ENCODE assay signal across 9 cellular contexts in genomic region chr4:40316333-40316781, GRCh38. TPM values are rescaled to one million over a fixed set of nuclear protein-coding genes. Genes with fewer than 3 reads are reported as not detected.
DNase-seq lines count a peak whose midpoint lies in the region; ATAC-seq and TF ChIP-seq lines count a peak whose summit lies in the region.
"Had no signal": no experiment of that assay in that cellular context is flagged by ENCODE, and none has a peak within 500 bp of the region (broad histone marks: within the 10 kb centered on the region; RNA-seq: fewer than 3 reads in every experiment).

No MANE protein-coding gene starts in this region.

- H3K36me3 Mint-ChIP-seq in central memory CD8-positive, alpha-beta T cell (ENCODE audit: insufficient read depth), result peaks cover 4% of the 10 kb centered on the region
- H3K36me3 Mint-ChIP-seq in naive thymus-derived CD4-positive, alpha-beta T cell, result no peaks in the 10 kb centered on the region

- no peaks in the 10 kb centered on the region for H3K9me2 ChIP-seq in OCI-LY1 (ENCODE audit: low read depth, low read length)

- H2AFZ ChIP-seq in OCI-LY1 (ENCODE audit: low read length), result no peak overlapping the region; the same call in 1 of the 2 replicates

- peak overlapping the region; percentile 62 for H3K9ac ChIP-seq in OCI-LY1 (ENCODE audit: low read length)

- DNase-seq in left ventricle myocardium inferior (no peak), Right ventricle myocardium inferior (ENCODE audit: missing footprints) (no peak), NCI-H748 treated with DMSO at 0.1 percent for 48 hours (lab: John Stamatoyannopoulos, UW) (no peak), NCI-H345 (lab: John Stamatoyannopoulos, UW) (no peak), COR-L47 (lab: John Stamatoyannopoulos, UW) (no peak)
- peak in 1 of 2 donors; percentile 37 for DNase-seq in central memory CD8-positive, alpha-beta T cell (ENCODE audit: low spot score in 2 of 2)
- DNase-seq in naive thymus-derived CD4-positive, alpha-beta T cell, result peak in 7 of 9 donors; percentile 24 to 91 (median 66)

- H3K27ac ChIP-seq in left ventricle myocardium inferior (replicated peaks) (no peak overlapping the region), OCI-LY1 (ENCODE audit: low read depth, low read length, poor library complexity, severe bottlenecking) (peak overlapping the region; percentile 87)
- peak overlapping the region; percentile 92 for H3K27ac ChIP-seq in naive thymus-derived CD4-positive, alpha-beta T cell (ENCODE audit: low read depth, low read length)

- H3K9me3 ChIP-seq in left ventricle myocardium inferior (replicated peaks), result no peaks in the 10 kb centered on the region
- no peaks in the 10 kb centered on the region for H3K9me3 ChIP-seq in OCI-LY1 (ENCODE audit: low read length)
- H3K9me3 ChIP-seq in naive thymus-derived CD4-positive, alpha-beta T cell (ENCODE audit: control insufficient read depth in 2 of 3, low read length in 3 of 3), result no peaks in the 10 kb centered on the region

- peak overlapping the region; percentile 77 for H3K4me3 Mint-ChIP-seq in central memory CD8-positive, alpha-beta T cell
- peak overlapping the region; percentile 79 to 93 (median 86) for H3K4me3 Mint-ChIP-seq in naive thymus-derived CD4-positive, alpha-beta T cell

- peak overlapping the region; percentile 98 for H3K27ac Mint-ChIP-seq in central memory CD8-positive, alpha-beta T cell (ENCODE audit: low read depth)
- peak overlapping the region; percentile 90 to 99 (median 99) for H3K27ac Mint-ChIP-seq in naive thymus-derived CD4-positive, alpha-beta T cell

- H3F3A ChIP-seq in OCI-LY1 (ENCODE audit: insufficient read depth, low read length), result no peaks in the 10 kb centered on the region

- peaks cover 23% of the 10 kb centered on the region for H3K4me1 Mint-ChIP-seq in central memory CD8-positive, alpha-beta T cell
- peaks cover 19 to 71% (median 61%) of the 10 kb centered on the region in 7 donors for H3K4me1 Mint-ChIP-seq in naive thymus-derived CD4-positive, alpha-beta T cell

- POLR2A ChIA-PET in naive thymus-derived CD4-positive, alpha-beta T cell (lab: Charles Lee), result interaction anchor here (0.6 to 16.3 kb wide), 18 partner anchors 9 to 1134 kb away, joined by 3 to 206 read pairs (median 7); partner anchors contain the start of genes RHOH and WDR19

- H3K9me3 Mint-ChIP-seq in central memory CD8-positive, alpha-beta T cell, result no peaks in the 10 kb centered on the region
- no peaks in the 10 kb centered on the region for H3K9me3 Mint-ChIP-seq in naive thymus-derived CD4-positive, alpha-beta T cell

- intact Hi-C loops in left ventricle myocardium inferior (cut with micrococcal nuclease) (no loop called here), Right ventricle myocardium inferior (cut with DNase I) (no loop called here)
- intact Hi-C loops in naive thymus-derived CD4-positive, alpha-beta T cell (cut with micrococcal nuclease), result loop anchor here (1.0 to 10.0 kb wide), 12 partner anchors 8 to 962 kb away; partner anchors contain the start of genes N4BP2 (in 1 of the 2), PDS5A (in 1 of the 2) and UBE2K (in 1 of the 2)

- H3K27me3 ChIP-seq in left ventricle myocardium inferior (ENCODE audit: low read depth) (peaks cover 11% of the 10 kb centered on the region), OCI-LY1 (ENCODE audit: insufficient read depth, low read length) (no peaks in the 10 kb centered on the region)
- H3K27me3 ChIP-seq in naive thymus-derived CD4-positive, alpha-beta T cell (ENCODE audit: control insufficient read depth in 2 of 2, insufficient read depth in 2 of 2, low read length in 2 of 2), result no peaks in the 10 kb centered on the region

- CTCF ChIA-PET in naive thymus-derived CD4-positive, alpha-beta T cell (lab: Charles Lee), result interaction anchor here (0.7 to 2.4 kb wide), 25 partner anchors 9 to 338 kb away, joined by 3 to 27 read pairs (median 4); partner anchors contain the start of gene RHOH

- TF ChIP-seq CTCF in left ventricle myocardium inferior (IDR thresholded peaks at IDR 0.05; ENCODE audit: borderline replicate concordance) (no peak), OCI-LY1 (IDR thresholded peaks at IDR 0.05; ENCODE audit: low read length) (no peak)

- H3K4me1 ChIP-seq in left ventricle myocardium inferior (peaks cover 16% of the 10 kb centered on the region), OCI-LY1 (ENCODE audit: insufficient read depth, low read length, severe bottlenecking) (peaks cover 57% of the 10 kb centered on the region)
- H3K4me1 ChIP-seq in naive thymus-derived CD4-positive, alpha-beta T cell (ENCODE audit: control insufficient read depth in 2 of 2, insufficient read depth in 2 of 2, low read length in 2 of 2), result peaks cover 7 to 25% of the 10 kb centered on the region in 2 donors

- no peaks in the 10 kb centered on the region for H3K79me2 ChIP-seq in OCI-LY1 (ENCODE audit: insufficient read depth, low read length)

- H3K27me3 Mint-ChIP-seq in central memory CD8-positive, alpha-beta T cell, result no peaks in the 10 kb centered on the region
- H3K27me3 Mint-ChIP-seq in naive thymus-derived CD4-positive, alpha-beta T cell, result no peaks in the 10 kb centered on the region

- no peaks in the 10 kb centered on the region for H4K20me1 ChIP-seq in OCI-LY1 (ENCODE audit: insufficient read depth, low read length)

- no peak for ATAC-seq in Right ventricle myocardium inferior
- peak; percentile 59 for ATAC-seq in central memory CD8-positive, alpha-beta T cell (replicated peaks; ENCODE audit: extremely low read depth, poor library complexity, severe bottlenecking)
- ATAC-seq in naive thymus-derived CD4-positive, alpha-beta T cell, result peak; percentile 72

- peak overlapping the region; percentile 74 for H3K4me2 ChIP-seq in OCI-LY1 (ENCODE audit: low read length)

- no peaks in the 10 kb centered on the region for H3K36me3 ChIP-seq in left ventricle myocardium inferior
- H3K36me3 ChIP-seq in OCI-LY1 (ENCODE audit: insufficient read depth, low read length), result no peaks in the 10 kb centered on the region
- no peaks in the 10 kb centered on the region for H3K36me3 ChIP-seq in naive thymus-derived CD4-positive, alpha-beta T cell (ENCODE audit: control insufficient read depth in 2 of 3, insufficient read depth in 3 of 3, low read length in 3 of 3)

- H3K4me3 ChIP-seq in left ventricle myocardium inferior (peak overlapping the region; percentile 53), OCI-LY1 (ENCODE audit: low read depth, low read length, poor library complexity, severe bottlenecking) (peak overlapping the region; percentile 46)
- peak overlapping the region; percentile 75 for H3K4me3 ChIP-seq in naive thymus-derived CD4-positive, alpha-beta T cell (ENCODE audit: low read length)

RNA-seq across cellular contexts. Expression of gene CHRNA9, which starts 18.8 kb away (rescaled TPM):
- total RNA-seq in left ventricle myocardium inferior (not detected), Right ventricle myocardium inferior (not detected)
- under 1 TPM in 3 of 5 experiments, not detected in 2; 0.30 to 0.46 (median 0.32) TPM for total RNA-seq in naive thymus-derived CD4-positive, alpha-beta T cell
- 1 to 10 TPM in 1 of 2 donors, not detected in 1; 1.1 TPM for polyA plus RNA-seq in naive thymus-derived CD4-positive, alpha-beta T cell
- total RNA-seq: liver had no signal
- polyA plus RNA-seq: liver had no signal

Comparison
In these comparisons a context has a peak if more than half of its experiments do, and no peak if none do; other contexts are left out.
1. DNase-seq: peak in naive thymus-derived CD4-positive, alpha-beta T cell (7 of 9); none in left ventricle myocardium inferior (single experiment), Right ventricle myocardium inferior (single experiment), NCI-H748 treated with DMSO at 0.1 percent for 48 hours (single experiment), NCI-H345 (single experiment) and COR-L47 (single experiment).
2. intact Hi-C loops: an anchor here in naive thymus-derived CD4-positive, alpha-beta T cell (1.0 to 10.0 kb wide); none called in left ventricle myocardium inferior and Right ventricle myocardium inferior.
3. Peak in every context shown above with its lines, with median percentiles within 50 percentile points of each other: H3K4me3 ChIP-seq.